Comparison of ENCODE assay signal across 37 cellular contexts in the genomic region with DNA sequence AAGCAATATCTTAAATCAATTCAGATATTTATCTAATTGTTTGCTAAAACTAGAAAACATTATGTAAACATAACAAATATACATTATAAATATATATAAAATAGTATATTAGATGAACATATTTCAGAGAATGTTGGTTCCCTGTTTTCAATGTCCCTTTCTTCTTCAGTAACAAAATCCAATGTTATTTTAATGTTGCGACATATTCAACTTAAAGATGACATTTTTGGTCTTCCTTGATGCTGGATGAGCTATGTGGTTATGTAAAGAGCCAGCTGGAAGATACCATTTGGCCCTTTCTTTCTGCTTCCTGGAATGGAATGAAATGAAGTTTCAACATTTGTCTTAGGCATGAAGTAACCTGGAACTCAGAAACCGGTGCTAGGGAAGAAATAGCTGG.
"Had no signal": no experiment of that assay in that cellular context is flagged by ENCODE, and none has a peak within 500 bp of the region (broad histone marks: within the 10 kb centered on the region; RNA-seq: fewer than 3 reads in every experiment).

No MANE protein-coding gene starts in this region.

- H3K27ac Mint-ChIP-seq: activated CD4-positive, alpha-beta memory T cell treated with anti-CD3 and anti-CD28 coated beads for 36 hours; activated CD4-positive, alpha-beta T cell treated with anti-CD3 and anti-CD28 coated beads for 36 hours; activated CD4-positive, alpha-beta T cell treated with anti-CD3 and anti-CD28 coated beads, Interleukin-2, amount 10 ng/mL, durations not matched to agents 7 days and 5 days; activated CD8-positive, alpha-beta T cell treated with anti-CD3 and anti-CD28 coated beads for 36 hours; activated naive CD4-positive, alpha-beta T cell treated with anti-CD3 and anti-CD28 coated beads for 36 hours; activated naive CD4-positive, alpha-beta T cell treated with anti-CD3 and anti-CD28 coated beads, Interleukin-2, amount 50 U/mL, for 72 hours; activated naive CD8-positive, alpha-beta T cell treated with anti-CD3 and anti-CD28 coated beads for 36 hours; activated T-helper 2 cell treated with anti-CD3 and anti-CD28 coated beads, Interferon-gamma antibody, Interleukin-2, Interleukin-4, amounts not matched to agents 10 μg/mL and 5 μg/mL and 100 μg/mL, durations not matched to agents 14 hours and 24 hours and 36 hours; T-helper 1 cell treated with Interleukin-12 subunit alpha and Interleukin-12 subunit beta and Interleukin-4 antibody, amounts not matched to agents 30 μg/mL and 1 μg/mL, for 36 hours; T-helper 2 cell treated with Interferon-gamma antibody and Interleukin-4, amounts not matched to agents 5 μg/mL and 100 μg/mL, for 36 hours; WTC11 had no signal

- H3K4me3 Mint-ChIP-seq: activated CD4-positive, alpha-beta memory T cell treated with anti-CD3 and anti-CD28 coated beads for 36 hours; activated CD4-positive, alpha-beta T cell treated with anti-CD3 and anti-CD28 coated beads for 36 hours; activated CD4-positive, alpha-beta T cell treated with anti-CD3 and anti-CD28 coated beads, Interleukin-2, amount 10 ng/mL, durations not matched to agents 7 days and 5 days; activated CD8-positive, alpha-beta T cell treated with anti-CD3 and anti-CD28 coated beads for 36 hours; activated naive CD4-positive, alpha-beta T cell treated with anti-CD3 and anti-CD28 coated beads for 36 hours; activated naive CD8-positive, alpha-beta T cell treated with anti-CD3 and anti-CD28 coated beads for 36 hours; activated T-cell treated with anti-CD3 and anti-CD28 coated beads, Interleukin-2, amount 50 U/mL, for 4 hours; central memory CD8-positive, alpha-beta T cell; T-helper 1 cell treated with Interleukin-12 subunit alpha and Interleukin-12 subunit beta and Interleukin-4 antibody, amounts not matched to agents 30 μg/mL and 1 μg/mL, for 36 hours; T-helper 2 cell treated with Interferon-gamma antibody and Interleukin-4, amounts not matched to agents 5 μg/mL and 100 μg/mL, for 36 hours; WTC11 had no signal

- H3K27me3 Mint-ChIP-seq: activated CD4-positive, alpha-beta memory T cell treated with anti-CD3 and anti-CD28 coated beads for 36 hours; activated CD4-positive, alpha-beta T cell treated with anti-CD3 and anti-CD28 coated beads for 36 hours; activated CD4-positive, alpha-beta T cell treated with anti-CD3 and anti-CD28 coated beads, Interleukin-2, amount 10 ng/mL, durations not matched to agents 7 days and 5 days; activated CD8-positive, alpha-beta T cell treated with anti-CD3 and anti-CD28 coated beads for 36 hours; activated naive CD8-positive, alpha-beta T cell treated with anti-CD3 and anti-CD28 coated beads for 36 hours; central memory CD8-positive, alpha-beta T cell had no signal

- H3K9me3 Mint-ChIP-seq: WTC11 had no signal

- H3K27me3 ChIP-seq: adrenal gland, body of pancreas, brain microvascular endothelial cell, cardiac muscle cell had no signal

- FAIRE-seq: astrocyte, bronchial epithelial cell had no signal

- H3K27ac ChIP-seq: adrenal gland, body of pancreas, brain microvascular endothelial cell, cardiac muscle cell, WERI-Rb-1 had no signal

- H3K36me3 ChIP-seq: adrenal gland, brain microvascular endothelial cell, cardiac muscle cell, WERI-Rb-1 had no signal

- H3K4me1 Mint-ChIP-seq: activated CD4-positive, alpha-beta T cell treated with anti-CD3 and anti-CD28 coated beads for 36 hours; activated CD4-positive, alpha-beta T cell treated with anti-CD3 and anti-CD28 coated beads, Interleukin-2, amount 10 ng/mL, durations not matched to agents 7 days and 5 days; activated naive CD8-positive, alpha-beta T cell treated with anti-CD3 and anti-CD28 coated beads for 36 hours; central memory CD8-positive, alpha-beta T cell had no signal

- H3K4me1 ChIP-seq: adrenal gland, body of pancreas had no signal

- H3K4me3 ChIP-seq: adrenal gland, body of pancreas, cardiac muscle cell had no signal

- H3K9me3 ChIP-seq: adrenal gland, body of pancreas had no signal

- ATAC-seq: activated CD4-positive, alpha-beta T cell treated with anti-CD3 and anti-CD28 coated beads for 36 hours; activated CD4-positive, CD25-positive, alpha-beta regulatory T cell treated with anti-CD3 and anti-CD28 coated beads, Interleukin-2, amount 50 U/mL, for 24 hours; activated CD8-positive, alpha-beta T cell treated with anti-CD3 and anti-CD28 coated beads for 36 hours; activated naive CD4-positive, alpha-beta T cell treated with anti-CD3 and anti-CD28 coated beads, Interleukin-2, amount 50 U/mL, for 72 hours; activated T-cell treated with anti-CD3 and anti-CD28 coated beads, Interleukin-2, amount 50 U/mL, for 4 hours; body of pancreas; WTC11 had no signal

- H3K36me3 Mint-ChIP-seq: activated CD4-positive, alpha-beta memory T cell treated with anti-CD3 and anti-CD28 coated beads for 36 hours; activated naive CD4-positive, alpha-beta T cell treated with anti-CD3 and anti-CD28 coated beads, Interleukin-2, amount 50 U/mL, for 72 hours; activated naive CD8-positive, alpha-beta T cell treated with anti-CD3 and anti-CD28 coated beads for 36 hours; WTC11 had no signal

- DNase-seq: activated CD4-positive, alpha-beta memory T cell treated with anti-CD3 and anti-CD28 coated beads for 36 hours; activated CD4-positive, alpha-beta T cell treated with anti-CD3 and anti-CD28 coated beads for 1 hour; activated CD4-positive, alpha-beta T cell treated with anti-CD3 and anti-CD28 coated beads for 36 hours; activated CD4-positive, alpha-beta T cell treated with anti-CD3 and anti-CD28 coated beads for 48 hours; activated CD4-positive, alpha-beta T cell treated with anti-CD3 and anti-CD28 coated beads, Interleukin-2, amount 10 ng/mL, durations not matched to agents 7 days and 5 days; activated CD4-positive, CD25-positive, alpha-beta regulatory T cell; activated CD8-positive, alpha-beta memory T cell treated with anti-CD3 and anti-CD28 coated beads, Interleukin-2, amount 50 U/mL, for 4 hours; activated CD8-positive, alpha-beta T cell treated with anti-CD3 and anti-CD28 coated beads for 36 hours; activated effector memory CD4-positive, alpha-beta T cell treated with Interleukin-2 at 50 U/mL for 16 hours; activated gamma-delta T cell; activated naive CD4-positive, alpha-beta T cell treated with anti-CD3 and anti-CD28 coated beads for 36 hours; activated naive CD4-positive, alpha-beta T cell treated with anti-CD3 and anti-CD28 coated beads, Interleukin-2, amount 50 U/mL, for 16 hours; activated naive CD8-positive, alpha-beta T cell treated with anti-CD3 and anti-CD28 coated beads for 36 hours; activated T-cell treated with anti-CD3 and anti-CD28 coated beads for 4 hours; activated T-cell treated with anti-CD3 and anti-CD28 coated beads, Interleukin-2, amount 50 U/mL, for 1 hour; activated T-cell treated with anti-CD3 and anti-CD28 coated beads, Interleukin-2, amount 50 U/mL, for 4 hours; adrenal gland; amniotic stem cell; aorta; body of pancreas; brain microvascular endothelial cell; caudate nucleus; cerebellar nuclear complex; T-helper 1 cell; T-helper 2 cell; T-helper 9 cell; WERI-Rb-1 had no signal
